8 cellular contexts compared by ENCODE assay signal in genomic region chrX:16718824-16719333, GRCh38. TPM values are rescaled to one million over a fixed set of nuclear protein-coding genes. Genes with fewer than 3 reads are reported as not detected.
DNase-seq lines count a peak whose midpoint lies in the region; ATAC-seq and TF ChIP-seq lines count a peak whose summit lies in the region.

No MANE protein-coding gene starts in this region.

- H3K9me3 ChIP-seq in effector memory CD4-positive, alpha-beta T cell (ENCODE audit: control insufficient read depth, low read length) = no peaks in the 10 kb centered on the region
- H3K9me3 ChIP-seq in ovary = no peaks in the 10 kb centered on the region

- ATAC-seq in GM19463 (IDR thresholded peaks at IDR 0.05; ENCODE audit: unreplicated experiment) (peak; percentile 29), HG03039 (IDR thresholded peaks at IDR 0.05; ENCODE audit: unreplicated experiment) (no peak)

- peak overlapping the region; percentile 98 for H3K27ac ChIP-seq in ACC112 (ENCODE audit: low read depth, low read length)
- H3K27ac ChIP-seq in effector memory CD4-positive, alpha-beta T cell (ENCODE audit: insufficient read depth, low read length, poor library complexity, severe bottlenecking) = peak overlapping the region; percentile 91
- H3K27ac ChIP-seq in ovary = peak overlapping the region; percentile 67 to 91

- intact Hi-C loops in ovary (cut with DNase I) = loop anchor here in 1 of 4 donors (5.0 kb wide), 1 partner anchor 68 kb away; the partner anchor contains the start of gene TXLNG

- no peak for TF ChIP-seq CTCF in LNCaP clone FGC (IDR thresholded peaks at IDR 0.05; ENCODE audit: control insufficient read depth, extremely low read depth, insufficient read depth)
- no peak for TF ChIP-seq CTCF in ovary (IDR thresholded peaks at IDR 0.05)

- TF ChIP-seq EP300 in ovary (IDR thresholded peaks at IDR 0.05) = no peak

- H2AFZ ChIP-seq in ACC112 (ENCODE audit: low read length, unreplicated experiment) = no peak overlapping the region

- peaks cover 42% of the 10 kb centered on the region for H3K79me2 ChIP-seq in ACC112 (ENCODE audit: control insufficient read depth, insufficient read depth, low read length, unreplicated experiment)

- H3K4me1 ChIP-seq in ACC112 (ENCODE audit: control insufficient read depth, insufficient read depth, low read length, unreplicated experiment) = peaks cover 7% of the 10 kb centered on the region
- no peaks in the 10 kb centered on the region for H3K4me1 ChIP-seq in effector memory CD4-positive, alpha-beta T cell (ENCODE audit: control insufficient read depth, insufficient read depth, low read length, poor library complexity, severe bottlenecking)
- peaks cover 4% of the 10 kb centered on the region for H3K4me1 ChIP-seq in ovary (ENCODE audit: insufficient read depth)

- DNase-seq in LNCaP clone FGC (ENCODE audit: low read depth) (no peak), ovary (no peak), DMS79 (lab: John Stamatoyannopoulos, UW) (no peak)
- no peak for DNase-seq in effector memory CD4-positive, alpha-beta T cell
- no peak for DNase-seq in central memory CD4-positive, alpha-beta T cell

- TF ChIP-seq POLR2A in ovary (IDR thresholded peaks at IDR 0.05) = no peak

- 10 to 15% (median 10%) methylated on average over 6 of the region's 6 CpGs for WGBS in ovary, 3 donors

- H3K27me3 ChIP-seq in ACC112 (ENCODE audit: insufficient read depth, low read length) (no peaks in the 10 kb centered on the region), ovary (no peaks in the 10 kb centered on the region)
- H3K27me3 ChIP-seq in effector memory CD4-positive, alpha-beta T cell (replicated peaks; ENCODE audit: control insufficient read depth, insufficient read depth, low read length, poor library complexity, severe bottlenecking) = no peaks in the 10 kb centered on the region

- H3K36me3 ChIP-seq in ACC112 (ENCODE audit: insufficient read depth, low read length) = peaks cover 3% of the 10 kb centered on the region; the same call in 1 of the 2 replicates
- H3K36me3 ChIP-seq in effector memory CD4-positive, alpha-beta T cell (ENCODE audit: control insufficient read depth, insufficient read depth, low read length) = no peaks in the 10 kb centered on the region
- no peaks in the 10 kb centered on the region for H3K36me3 ChIP-seq in ovary

- H3K4me3 ChIP-seq in ACC112 (ENCODE audit: low read depth, low read length) (peak overlapping the region; percentile 100), LNCaP clone FGC (ENCODE audit: low read depth, low read length) (peak overlapping the region; percentile 72), ovary (peak overlapping the region; percentile 86)
- H3K4me3 ChIP-seq in effector memory CD4-positive, alpha-beta T cell (ENCODE audit: insufficient read depth, low read depth, low read length, poor library complexity, severe bottlenecking) = peak overlapping the region; percentile 64

RNA-seq across cellular contexts. Expression of gene SYAP1, which starts 0.5 kb away (rescaled TPM):
- total RNA-seq in ovary = 10 to 100 TPM; 19.3 to 36.9 (median 26.2) TPM
- 10 to 100 TPM in 1 of 2 donors, 1 to 10 TPM in 1; 9.6 to 20.7 TPM for polyA plus RNA-seq in ovary

RNA-seq across cellular contexts. Expression of gene CTPS2, which starts 6.4 kb away (rescaled TPM):
- total RNA-seq in ovary = 10 to 100 TPM; 16.0 to 26.3 (median 17.2) TPM
- polyA plus RNA-seq in ovary = 10 to 100 TPM; 10.6 to 19.4 TPM
